12 cellular contexts compared by ENCODE assay signal in the genomic region with DNA sequence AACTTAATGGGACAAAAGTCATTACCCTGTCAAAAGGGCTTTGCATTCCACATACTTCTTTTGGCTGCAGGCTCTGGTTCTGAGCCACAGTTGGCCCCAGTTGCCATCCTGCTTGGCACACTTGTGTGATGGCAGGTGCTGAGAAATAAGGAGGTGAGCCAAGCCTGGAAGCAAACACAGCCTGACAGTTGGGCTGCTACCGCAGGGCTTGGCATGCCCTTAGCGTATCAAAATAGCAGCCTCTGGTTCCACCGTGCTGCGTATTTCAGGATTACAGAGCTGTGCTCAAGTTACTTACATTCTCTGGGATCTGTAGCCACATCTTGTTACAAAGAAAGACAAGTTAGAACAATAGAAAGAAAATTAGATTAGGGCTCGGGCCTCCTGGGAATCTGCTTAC. TPM values are rescaled to one million over a fixed set of nuclear protein-coding genes. Genes with fewer than 3 reads are reported as not detected.
DNase-seq lines count a peak whose midpoint lies in the region; ATAC-seq and TF ChIP-seq lines count a peak whose summit lies in the region.
"Had no signal": no experiment of that assay in that cellular context is flagged by ENCODE, and none has a peak within 500 bp of the region (broad histone marks: within the 10 kb centered on the region; RNA-seq: fewer than 3 reads in every experiment).

No MANE protein-coding gene starts in this region.

- H3K27me3 ChIP-seq in left ventricle myocardium inferior (ENCODE audit: low read depth) (no peaks in the 10 kb centered on the region), gastrocnemius medialis (no peaks in the 10 kb centered on the region)

- H3K9me3 ChIP-seq in left ventricle myocardium inferior (replicated peaks): no peaks in the 10 kb centered on the region
- no peaks in the 10 kb centered on the region for H3K9me3 ChIP-seq in gastrocnemius medialis

- H3K4me1 ChIP-seq in left ventricle myocardium inferior (peaks cover 14% of the 10 kb centered on the region), gastrocnemius medialis (peaks cover 0 to 3% of the 10 kb centered on the region in 2 donors)

- POLR2A ChIA-PET in T-cell (lab: Charles Lee): no interaction called here

- DNase-seq in NCI-H1092 treated with DMSO at 0.1 percent for 48 hours (lab: John Stamatoyannopoulos, UW) (peak; percentile 73), astrocyte of the hippocampus (ENCODE audit: low read depth, low spot score) (peak; percentile 88), left ventricle myocardium inferior (peak; percentile 63), gastrocnemius medialis (peak; percentile 72), NAMALWA (ENCODE audit: low spot score) (no peak), T-cell (no peak), mesenteric fat pad (ENCODE audit: low spot score) (no peak)
- DNase-seq: DND-41; MM.1S; RPMI8226; stimulated activated CD4-positive, alpha-beta T cell treated with anti-CD3 and anti-CD28 coated beads, Interleukin-4, amount 100 ng/mL, for 1 hour had no signal

- H3K9me3 Mint-ChIP-seq in T-cell: no peaks in the 10 kb centered on the region

- no peaks in the 10 kb centered on the region for H3K4me1 Mint-ChIP-seq in T-cell

- H3K27ac Mint-ChIP-seq in T-cell: no peak overlapping the region

- intact Hi-C loops in left ventricle myocardium inferior (cut with micrococcal nuclease) (no loop called here), gastrocnemius medialis (cut with DNase I; ENCODE audit: low total_unique reads) (no loop called here)

- peaks cover 22% of the 10 kb centered on the region for H3K36me3 Mint-ChIP-seq in T-cell

- ATAC-seq in gastrocnemius medialis: peak; percentile 98
- no peak for ATAC-seq in GM21360 (IDR thresholded peaks at IDR 0.05; ENCODE audit: unreplicated experiment)
- no peak for ATAC-seq in T-cell (replicated peaks in 1 of 4)

- H3K4me3 Mint-ChIP-seq in T-cell: no peak overlapping the region

- H3K27me3 Mint-ChIP-seq in T-cell: no peaks in the 10 kb centered on the region

- CTCF ChIA-PET in T-cell (lab: Charles Lee): no interaction called here

- peak overlapping the region; percentile 71 for H3K27ac ChIP-seq in left ventricle myocardium inferior (replicated peaks)
- no peak overlapping the region for H3K27ac ChIP-seq in gastrocnemius medialis

- H3K36me3 ChIP-seq in left ventricle myocardium inferior (no peaks in the 10 kb centered on the region), gastrocnemius medialis (no peaks in the 10 kb centered on the region)

- in situ Hi-C loops in gastrocnemius medialis (cut with MboI; ENCODE audit: low sequenced_read_pairs in 4 of 4): loop anchor here in 2 of 4 donors (25.0 kb wide), 1 partner anchor 611 kb away; the partner anchor contains the start of gene CCDC170 (in 2 of the 2)

- H3K4me3 ChIP-seq in left ventricle myocardium inferior (no peak overlapping the region), gastrocnemius medialis (no peak overlapping the region)

- TF ChIP-seq CTCF in left ventricle myocardium inferior (IDR thresholded peaks at IDR 0.05; ENCODE audit: borderline replicate concordance) (peak; percentile 48), gastrocnemius medialis (IDR thresholded peaks at IDR 0.05 in 4 of 5, conservative IDR thresholded peaks at IDR 0.05 in 1 of 5) (peak in 1 of 5 experiments; percentile 16)

- no peak for TF ChIP-seq POLR2A in gastrocnemius medialis (IDR thresholded peaks at IDR 0.05)

RNA-seq across cellular contexts. Expression of gene MTHFD1L, which starts 11.1 kb away (rescaled TPM):
- 3.1 TPM for total RNA-seq in left ventricle myocardium inferior
- total RNA-seq in gastrocnemius medialis: 1 to 10 TPM in 1 of 4 donors, under 1 TPM in 2, not detected in 1; 0.35 to 1.6 (median 0.59) TPM
- 10 to 100 TPM in 4 of 5 donors, 1 to 10 TPM in 1; 9.3 to 34.2 (median 26.7) TPM for total RNA-seq in T-cell
- 30.2 TPM for total RNA-seq in mesenteric fat pad

Comparison
In these comparisons a context has a peak if more than half of its experiments do, and no peak if none do; other contexts are left out.
1. DNase-seq: peak in NCI-H1092 treated with DMSO at 0.1 percent for 48 hours (single experiment), astrocyte of the hippocampus (single experiment), left ventricle myocardium inferior (single experiment) and gastrocnemius medialis (2 of 2); none in NAMALWA (single experiment), T-cell (0 of 34) and mesenteric fat pad (single experiment).
2. ATAC-seq: peak in gastrocnemius medialis (2 of 2); none in GM21360 (single experiment) and T-cell (0 of 4).